Comparison of ENCODE assay signal across 8 cellular contexts in genomic region chr10:5446390-5446926, GRCh38.
DNase-seq lines count a peak whose midpoint lies in the region; ATAC-seq and TF ChIP-seq lines count a peak whose summit lies in the region.

No MANE protein-coding gene starts in this region.

- no peaks in the 10 kb centered on the region for H3K9me3 ChIP-seq in mucosa of stomach (ENCODE audit: control insufficient read depth, low read length)

- no peaks in the 10 kb centered on the region for H3K27me3 ChIP-seq in mucosa of stomach (ENCODE audit: control insufficient read depth, insufficient read depth, low read length)

- ATAC-seq in HG02884 (IDR thresholded peaks at IDR 0.05; ENCODE audit: unreplicated experiment), result peak; percentile 23

- H3K4me1 ChIP-seq in mucosa of stomach (ENCODE audit: control insufficient read depth, insufficient read depth, low read length), result peaks cover 15% of the 10 kb centered on the region

- TF ChIP-seq POLR2A in erythroblast (IDR thresholded peaks at IDR 0.05; ENCODE audit: low read length), result peak; percentile 99

- H3K4me3 ChIP-seq in mucosa of stomach (ENCODE audit: low read length), result peak overlapping the region; percentile 70

- DNase-seq in DMS79 treated with DMSO at 0.1 percent for 48 hours (lab: John Stamatoyannopoulos, UW), result peak; percentile 33
- DNase-seq in NCI-H69 (lab: John Stamatoyannopoulos, UW), result peak; percentile 82
- peak; percentile 83 for DNase-seq in activated T-cell treated with anti-CD3 and anti-CD28 coated beads for 48 hours (ENCODE audit: low read depth)
- DNase-seq in erythroblast (lab: John Stamatoyannopoulos, UW), result peak; percentile 90 to 93
- peak; percentile 16 to 59 for DNase-seq in stimulated activated CD8-positive, alpha-beta memory T cell treated with anti-CD3 and anti-CD28 coated beads, Interleukin-4, amount 100 ng/mL, for 1 hour (ENCODE audit: low read depth in 2 of 2, low spot score in 1 of 2)
- DNase-seq in NOMO-1 treated with DMSO at 0.1 percent for 48 hours (lab: John Stamatoyannopoulos, UW; ENCODE audit: unreplicated experiment), result no peak

- peak overlapping the region; percentile 92 for H3K9ac ChIP-seq in mucosa of stomach (ENCODE audit: low read length)

- H3K36me3 ChIP-seq in mucosa of stomach (ENCODE audit: control insufficient read depth, insufficient read depth, low read length), result no peaks in the 10 kb centered on the region
